In genomic region chr16:47565454-47565853, GRCh38 we compare ENCODE assay signal across 8 cellular contexts.
DNase-seq lines count a peak whose midpoint lies in the region; ATAC-seq and TF ChIP-seq lines count a peak whose summit lies in the region.

No MANE protein-coding gene starts in this region.

- TF ChIP-seq EP300 in esophagus muscularis mucosa (IDR thresholded peaks at IDR 0.05), result no peak

- H3K9me2 ChIP-seq in GM23248 (ENCODE audit: insufficient read depth), result no peaks in the 10 kb centered on the region

- H3K79me2 ChIP-seq in GM23248 (ENCODE audit: insufficient read depth), result no peaks in the 10 kb centered on the region

- intact Hi-C loops in esophagus muscularis mucosa (cut with DNase I), result no loop called here
- intact Hi-C loops in posterior vena cava (cut with DNase I), result no loop called here

- no peaks in the 10 kb centered on the region for H4K20me1 ChIP-seq in GM23248 (ENCODE audit: insufficient read depth)

- peaks cover 10% of the 10 kb centered on the region for H3F3A ChIP-seq in GM23248 (ENCODE audit: insufficient read depth)

- TF ChIP-seq POLR2A in esophagus muscularis mucosa (IDR thresholded peaks at IDR 0.05; ENCODE audit: low read depth), result no peak

- H3K27ac ChIP-seq in GM23248 (peak overlapping the region; percentile 58), esophagus muscularis mucosa (replicated peaks in 1 of 4) (peak overlapping the region in 2 of 4 donors; percentile 27 to 45)

- DNase-seq in GM23248, result peak; percentile 77
- peak; percentile 76 for DNase-seq in SKM-1 (lab: John Stamatoyannopoulos, UW; ENCODE audit: unreplicated experiment)
- DNase-seq in esophagus muscularis mucosa (ENCODE audit: extremely low spot score), result peak; percentile 92
- peak; percentile 88 for DNase-seq in posterior vena cava (ENCODE audit: low spot score)
- DNase-seq in SHP77 (lab: John Stamatoyannopoulos, UW), result no peak
- no peak for DNase-seq in iPS-NIHi7 (ENCODE audit: extremely low spot score)

- H2AFZ ChIP-seq in GM23248, result peak overlapping the region; percentile 44

- H3K4me3 ChIP-seq in GM23248, result peak overlapping the region; percentile 42
- no peak overlapping the region for H3K4me3 ChIP-seq in esophagus muscularis mucosa

- TF ChIP-seq CTCF in esophagus muscularis mucosa (IDR thresholded peaks at IDR 0.05), result no peak

- 16 to 20% methylated on average over 6 of the region's 6 CpGs for WGBS in GM23248 (ENCODE audit: low coverage in 1 of 2, low lambda C conversion rate in 2 of 2, missing lambda C conversion rate in 2 of 2), 2 experiments
- WGBS in esophagus muscularis mucosa, result 62% methylated on average over 6 of the region's 6 CpGs

- H3K9me3 ChIP-seq in GM23248 (ENCODE audit: low read depth), result no peaks in the 10 kb centered on the region
- H3K9me3 ChIP-seq in esophagus muscularis mucosa, result no peaks in the 10 kb centered on the region

- H3K4me1 ChIP-seq in GM23248 (ENCODE audit: insufficient read depth) (peaks cover 8% of the 10 kb centered on the region), esophagus muscularis mucosa (peaks cover 3 to 8% (median 5%) of the 10 kb centered on the region in 4 donors)

- H3K27me3 ChIP-seq in GM23248 (replicated peaks; ENCODE audit: insufficient read depth) (no peaks in the 10 kb centered on the region), esophagus muscularis mucosa (no peaks in the 10 kb centered on the region)

- peak overlapping the region; percentile 72 for H3K4me2 ChIP-seq in GM23248 (ENCODE audit: unreplicated experiment)

- ATAC-seq in activated CD4-positive, CD25-positive, alpha-beta regulatory T cell treated with anti-CD3 and anti-CD28 coated beads, Interleukin-2, amount 50 U/mL, for 24 hours, result no peak
- ATAC-seq in GM18870 (IDR thresholded peaks at IDR 0.05; ENCODE audit: unreplicated experiment), result no peak

- H3K36me3 ChIP-seq in GM23248 (ENCODE audit: low read depth), result no peaks in the 10 kb centered on the region
- H3K36me3 ChIP-seq in esophagus muscularis mucosa, result peaks cover 0 to 20% (median 0%) of the 10 kb centered on the region in 4 donors

- in situ Hi-C loops in GM23248 (cut with MboI), result no loop called here

- 0 out of 2 replicates have a peak overlapping the region, but pooled peaks have one; percentile 3 for H3K9ac ChIP-seq in GM23248

Comparison
In these comparisons a context has a peak if more than half of its experiments do, and no peak if none do; other contexts are left out.
1. DNase-seq: peak in GM23248 (single experiment), SKM-1 (single experiment), esophagus muscularis mucosa (single experiment) and posterior vena cava (single experiment); none in SHP77 (0 of 2) and iPS-NIHi7 (single experiment).